Comparison of ENCODE assay signal across 21 cellular contexts in genomic region chr6:21801786-21802610, GRCh38.
DNase-seq lines count a peak whose midpoint lies in the region; ATAC-seq and TF ChIP-seq lines count a peak whose summit lies in the region.
"Had no signal": no experiment of that assay in that cellular context is flagged by ENCODE, and none has a peak within 500 bp of the region (broad histone marks: within the 10 kb centered on the region; RNA-seq: fewer than 3 reads in every experiment).

No MANE protein-coding gene starts in this region.

- peak; percentile 49 for TF ChIP-seq RAD21 in neural cell (conservative IDR thresholded peaks at IDR 0.05)

- H3K9ac ChIP-seq in endodermal cell (ENCODE audit: extremely low read depth, low read length, poor library complexity, severe bottlenecking) (no peak overlapping the region), neural cell (ENCODE audit: low read length) (peak overlapping the region; percentile 62)

- intact Hi-C loops in heart left ventricle (cut with DNase I) = no loop called here
- intact Hi-C loops in Right ventricle myocardium superior (cut with DNase I) = no loop called here

- peak overlapping the region; percentile 75 for H3K4me2 ChIP-seq in neural cell (ENCODE audit: low read length)

- H3K9me3 Mint-ChIP-seq in endodermal cell = peaks cover 12% of the 10 kb centered on the region
- H3K9me3 Mint-ChIP-seq: natural killer cell had no signal

- no peaks in the 10 kb centered on the region for H3K27me3 Mint-ChIP-seq in endodermal cell (ENCODE audit: insufficient read depth)
- H3K27me3 Mint-ChIP-seq: activated naive CD8-positive, alpha-beta T cell; B cell; CD4-positive, alpha-beta memory T cell had no signal

- H3K4me3 Mint-ChIP-seq in endodermal cell = no peak overlapping the region
- H3K4me3 Mint-ChIP-seq: activated naive CD8-positive, alpha-beta T cell; B cell; CD4-positive, alpha-beta memory T cell; H9; natural killer cell had no signal

- peaks cover 9% of the 10 kb centered on the region for H3F3A ChIP-seq in neural cell (ENCODE audit: insufficient read depth, low read length, poor library complexity, severe bottlenecking)

- H3K4me1 Mint-ChIP-seq in endodermal cell = peaks cover 18% of the 10 kb centered on the region
- H3K4me1 Mint-ChIP-seq: B cell; CD4-positive, alpha-beta memory T cell; natural killer cell had no signal

- no peak for TF ChIP-seq POLR2A in heart left ventricle (IDR thresholded peaks at IDR 0.05)

- H3K9me3 ChIP-seq in heart left ventricle = no peaks in the 10 kb centered on the region
- H3K9me3 ChIP-seq in endodermal cell (ENCODE audit: control insufficient read depth, low read length) = peaks cover 8% of the 10 kb centered on the region
- H3K9me3 ChIP-seq in neural cell (ENCODE audit: low read length) = no peaks in the 10 kb centered on the region
- H3K9me3 ChIP-seq: stomach had no signal

- H3K9me2 ChIP-seq in neural cell (ENCODE audit: insufficient read depth, low read length) = no peaks in the 10 kb centered on the region

- peaks cover 38% of the 10 kb centered on the region for H3K36me3 Mint-ChIP-seq in endodermal cell (ENCODE audit: low read depth)
- H3K36me3 Mint-ChIP-seq: activated naive CD8-positive, alpha-beta T cell; CD4-positive, alpha-beta memory T cell; natural killer cell had no signal

- peak; percentile 94 for TF ChIP-seq EP300 in neural cell (conservative IDR thresholded peaks at IDR 0.05; ENCODE audit: poor library complexity, severe bottlenecking)

- H3K36me3 ChIP-seq in heart left ventricle = no peaks in the 10 kb centered on the region
- H3K36me3 ChIP-seq in endodermal cell (ENCODE audit: control insufficient read depth, insufficient read depth, low read length) = peaks cover 74% of the 10 kb centered on the region
- no peaks in the 10 kb centered on the region for H3K36me3 ChIP-seq in neural cell (ENCODE audit: insufficient read depth, low read length)
- H3K36me3 ChIP-seq: stomach had no signal

- peaks cover 0 to 18% (median 2%) of the 10 kb centered on the region in 12 donors for H3K4me1 ChIP-seq in heart left ventricle
- peaks cover 3% of the 10 kb centered on the region for H3K4me1 ChIP-seq in endodermal cell (ENCODE audit: control insufficient read depth, insufficient read depth, low read length)
- H3K4me1 ChIP-seq: stomach had no signal

- TF ChIP-seq CTCF in heart left ventricle (IDR thresholded peaks at IDR 0.05) = no peak
- TF ChIP-seq CTCF in endodermal cell (conservative IDR thresholded peaks at IDR 0.05) = no peak
- TF ChIP-seq CTCF in neural cell (IDR thresholded peaks at IDR 0.05; ENCODE audit: poor library complexity, severe bottlenecking) = peak; percentile 30

- ATAC-seq in heart left ventricle (peak in 3 of 4 donors; percentile 37 to 49 (median 49)), Right ventricle myocardium superior (ENCODE audit: poor library complexity) (no peak), esophagus mucosa (no peak), GM21529 (IDR thresholded peaks at IDR 0.05; ENCODE audit: unreplicated experiment) (no peak)
- ATAC-seq: GM12878, natural killer cell had no signal

- H3K27ac ChIP-seq in heart left ventricle (peak overlapping the region in 8 of 12 donors; percentile 1 to 60 (median 34)), endodermal cell (ENCODE audit: low read depth, low read length) (no peak overlapping the region), neural cell (ENCODE audit: low read length) (peak overlapping the region; percentile 92)

- DNase-seq in heart left ventricle (no peak), Right ventricle myocardium superior (no peak), NCI-H460 (ENCODE audit: extremely low read depth, low read depth) (peak; percentile 75), endodermal cell (no peak), activated gamma-delta T cell treated with Interleukin-2 at 50 U/mL for 16 hours (no peak)
- DNase-seq: activated CD4-positive, alpha-beta T cell treated with anti-CD3 and anti-CD28 coated beads for 4 hours; activated CD8-positive, alpha-beta memory T cell treated with anti-CD3 and anti-CD28 coated beads for 24 hours; activated T-cell treated with anti-CD3 and anti-CD28 coated beads for 4 hours; CD4-positive, alpha-beta memory T cell; H9; natural killer cell; NCI-H1436; stimulated activated CD4-positive, alpha-beta T cell treated with anti-CD3 and anti-CD28 coated beads, Interleukin-4, amount 100 ng/mL, for 1 hour; stomach had no signal

- H4K20me1 ChIP-seq in neural cell (ENCODE audit: insufficient read depth) = no peaks in the 10 kb centered on the region

- H2AFZ ChIP-seq in neural cell (ENCODE audit: low read depth, low read length) = no peak overlapping the region

- 39 to 59% (median 50%) methylated on average over 3 of the region's 3 CpGs for WGBS in heart left ventricle, 4 donors
- 88 to 100% methylated on average over 3 of the region's 3 CpGs for WGBS in endodermal cell (ENCODE audit: insufficient coverage in 1 of 2, insufficient read length in 1 of 2), 2 experiments

- peaks cover 7% of the 10 kb centered on the region for H3K79me2 ChIP-seq in neural cell (replicated peaks; ENCODE audit: insufficient read depth, low read length)

- H3K4me3 ChIP-seq in heart left ventricle (no peak overlapping the region), endodermal cell (ENCODE audit: low read length) (no peak overlapping the region), neural cell (ENCODE audit: low read length) (peak overlapping the region; percentile 57)
- H3K4me3 ChIP-seq: GM12878, stomach had no signal

- H3K27ac Mint-ChIP-seq in endodermal cell = peak overlapping the region; percentile 58
- H3K27ac Mint-ChIP-seq: activated naive CD8-positive, alpha-beta T cell; activated T-helper 2 cell treated with anti-CD3 and anti-CD28 coated beads, Interferon-gamma antibody, Interleukin-2, Interleukin-4, amounts not matched to agents 10 μg/mL and 5 μg/mL and 100 μg/mL, durations not matched to agents 14 hours and 24 hours and 36 hours; B cell; natural killer cell had no signal

- H3K27me3 ChIP-seq in heart left ventricle (no peaks in the 10 kb centered on the region), endodermal cell (ENCODE audit: control insufficient read depth, insufficient read depth, low read length, poor library complexity, severe bottlenecking) (no peaks in the 10 kb centered on the region), neural cell (ENCODE audit: insufficient read depth, low read depth, low read length) (no peaks in the 10 kb centered on the region)
- H3K27me3 ChIP-seq: stomach had no signal

TF ChIP-seq in neural cell, 6 proteins besides CTCF, POLR2A, EP300 and RAD21:
- peak; percentile 98 for TF ChIP-seq REST (IDR thresholded peaks at IDR 0.05; ENCODE audit: borderline replicate concordance)
- peak; percentile 52 for TF ChIP-seq SMC3 (conservative IDR thresholded peaks at IDR 0.05; ENCODE audit: poor library complexity)
- no peak for TF ChIP-seq POLR2AphosphoS5 (IDR thresholded peaks at IDR 0.05)
- no peak for TF ChIP-seq MXI1 (conservative IDR thresholded peaks at IDR 0.05; ENCODE audit: poor library complexity, severe bottlenecking)
- no peak for TF ChIP-seq EZH2 (IDR thresholded peaks at IDR 0.05; ENCODE audit: borderline replicate concordance, insufficient read depth, low read length, poor library complexity, severe bottlenecking)
- peak; percentile 16 for TF ChIP-seq TAF1 (IDR thresholded peaks at IDR 0.05; ENCODE audit: low read depth)
TF ChIP-seq in neural cell: peak in this region for 3.

Comparison
In these comparisons a context has a peak if more than half of its experiments do, and no peak if none do; other contexts are left out.
1. ATAC-seq: peak in heart left ventricle (3 of 4); none in Right ventricle myocardium superior (single experiment), esophagus mucosa (single experiment) and GM21529 (single experiment).